In the genomic region with DNA sequence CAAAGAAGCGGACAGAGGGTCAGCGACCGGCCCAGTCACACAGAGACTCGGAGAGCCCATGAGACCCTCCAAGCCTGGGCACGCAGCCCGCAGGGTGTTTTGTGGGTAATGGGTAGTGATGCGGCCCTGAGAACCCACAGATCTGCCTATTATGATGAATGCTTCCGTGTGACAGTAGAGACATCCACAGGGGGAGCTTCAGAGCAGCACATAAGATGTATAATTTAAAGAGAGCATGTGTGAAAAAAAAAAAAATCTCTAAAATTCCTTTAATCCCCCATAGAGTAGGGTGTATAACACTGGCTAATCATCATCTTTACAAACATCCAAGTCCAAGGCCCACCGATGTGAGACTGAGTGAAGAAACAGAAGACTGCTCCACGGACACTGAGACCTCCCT, we compare ENCODE assay signal across 19 cellular contexts.
DNase-seq lines count a peak whose midpoint lies in the region; ATAC-seq and TF ChIP-seq lines count a peak whose summit lies in the region.
"Had no signal": no experiment of that assay in that cellular context is flagged by ENCODE, and none has a peak within 500 bp of the region (broad histone marks: within the 10 kb centered on the region; RNA-seq: fewer than 3 reads in every experiment).

No MANE protein-coding gene starts in this region.

- H3K36me3 Mint-ChIP-seq in activated naive CD8-positive, alpha-beta T cell: peaks cover 2% of the 10 kb centered on the region
- H3K36me3 Mint-ChIP-seq in activated naive CD8-positive, alpha-beta T cell treated with anti-CD3 and anti-CD28 coated beads, Interleukin-2, amount 50 U/mL, for 24 hours (ENCODE audit: low read depth): peaks cover 3% of the 10 kb centered on the region
- H3K36me3 Mint-ChIP-seq in central memory CD8-positive, alpha-beta T cell (ENCODE audit: insufficient read depth): peaks cover 33% of the 10 kb centered on the region
- peaks cover 14% of the 10 kb centered on the region for H3K36me3 Mint-ChIP-seq in nephron (ENCODE audit: low read depth)

- ATAC-seq in activated naive CD8-positive, alpha-beta T cell treated with anti-CD3 and anti-CD28 coated beads, Interleukin-2, amount 50 U/mL, for 24 hours: no peak
- no peak for ATAC-seq in central memory CD8-positive, alpha-beta T cell (replicated peaks; ENCODE audit: extremely low read depth, poor library complexity, severe bottlenecking)
- ATAC-seq in HG03097 (IDR thresholded peaks at IDR 0.05; ENCODE audit: low FRiP score, unreplicated experiment) (no peak), GM19328 (IDR thresholded peaks at IDR 0.05; ENCODE audit: unreplicated experiment) (no peak)
- ATAC-seq: right lobe of liver had no signal

- H3K27me3 Mint-ChIP-seq in activated naive CD8-positive, alpha-beta T cell: no peaks in the 10 kb centered on the region
- no peaks in the 10 kb centered on the region for H3K27me3 Mint-ChIP-seq in activated naive CD8-positive, alpha-beta T cell treated with anti-CD3 and anti-CD28 coated beads, Interleukin-2, amount 50 U/mL, for 24 hours
- no peaks in the 10 kb centered on the region for H3K27me3 Mint-ChIP-seq in central memory CD8-positive, alpha-beta T cell
- H3K27me3 Mint-ChIP-seq in nephron (ENCODE audit: low read depth): peaks cover 3% of the 10 kb centered on the region
- H3K27me3 Mint-ChIP-seq: activated CD4-positive, alpha-beta T cell treated with anti-CD3 and anti-CD28 coated beads, Interleukin-2, amount 10 ng/mL, durations not matched to agents 7 days and 5 days had no signal

- peak overlapping the region; percentile 42 for H3K27ac Mint-ChIP-seq in activated naive CD8-positive, alpha-beta T cell
- no peak overlapping the region for H3K27ac Mint-ChIP-seq in activated naive CD8-positive, alpha-beta T cell treated with anti-CD3 and anti-CD28 coated beads, Interleukin-2, amount 50 U/mL, for 24 hours
- H3K27ac Mint-ChIP-seq in central memory CD8-positive, alpha-beta T cell (ENCODE audit: low read depth): peak overlapping the region; percentile 19
- peak overlapping the region; percentile 10 to 90 (median 79) for H3K27ac Mint-ChIP-seq in nephron
- H3K27ac Mint-ChIP-seq: activated CD4-positive, alpha-beta T cell treated with anti-CD3 and anti-CD28 coated beads, Interleukin-2, amount 10 ng/mL, durations not matched to agents 7 days and 5 days; T-helper 2 cell treated with Interferon-gamma antibody and Interleukin-4, amounts not matched to agents 5 μg/mL and 100 μg/mL, for 36 hours had no signal

- peaks cover 38% of the 10 kb centered on the region for H3K4me1 Mint-ChIP-seq in activated naive CD8-positive, alpha-beta T cell (ENCODE audit: low read depth)
- H3K4me1 Mint-ChIP-seq in activated naive CD8-positive, alpha-beta T cell treated with anti-CD3 and anti-CD28 coated beads, Interleukin-2, amount 50 U/mL, for 24 hours: peaks cover 28% of the 10 kb centered on the region
- peaks cover 65% of the 10 kb centered on the region for H3K4me1 Mint-ChIP-seq in central memory CD8-positive, alpha-beta T cell
- peaks cover 47% of the 10 kb centered on the region for H3K4me1 Mint-ChIP-seq in nephron

- H3K4me3 Mint-ChIP-seq in activated naive CD8-positive, alpha-beta T cell: no peak overlapping the region
- no peak overlapping the region for H3K4me3 Mint-ChIP-seq in activated naive CD8-positive, alpha-beta T cell treated with anti-CD3 and anti-CD28 coated beads, Interleukin-2, amount 50 U/mL, for 24 hours
- no peak overlapping the region for H3K4me3 Mint-ChIP-seq in central memory CD8-positive, alpha-beta T cell
- H3K4me3 Mint-ChIP-seq in nephron: no peak overlapping the region
- H3K4me3 Mint-ChIP-seq: activated CD4-positive, alpha-beta T cell treated with anti-CD3 and anti-CD28 coated beads, Interleukin-2, amount 10 ng/mL, durations not matched to agents 7 days and 5 days; GM23338; T-helper 2 cell treated with Interferon-gamma antibody and Interleukin-4, amounts not matched to agents 5 μg/mL and 100 μg/mL, for 36 hours had no signal

- no peak for DNase-seq in activated naive CD8-positive, alpha-beta T cell treated with anti-CD3 and anti-CD28 coated beads, Interleukin-2, amount 50 U/mL, for 24 hours
- DNase-seq in central memory CD8-positive, alpha-beta T cell (ENCODE audit: low spot score in 2 of 2): no peak
- DNase-seq in RPMI8226: no peak
- no peak for DNase-seq in OCI-M2 (lab: John Stamatoyannopoulos, UW; ENCODE audit: unreplicated experiment)
- DNase-seq: ACHN; activated CD4-positive, alpha-beta T cell treated with anti-CD3 and anti-CD28 coated beads, Interleukin-2, amount 10 ng/mL, durations not matched to agents 7 days and 5 days; activated effector memory CD4-positive, alpha-beta T cell treated with Interleukin-2 at 50 U/mL for 16 hours; DMS153; kidney glomerular epithelial cell; NCI-H2081; NCI-H748 treated with DMSO at 0.1 percent for 48 hours; right lobe of liver; stimulated activated CD4-positive, alpha-beta T cell treated with anti-CD3 and anti-CD28 coated beads, Interleukin-4, amount 100 ng/mL, for 4 hours had no signal

- H3K9me3 Mint-ChIP-seq in activated naive CD8-positive, alpha-beta T cell (ENCODE audit: low read depth): no peaks in the 10 kb centered on the region
- no peaks in the 10 kb centered on the region for H3K9me3 Mint-ChIP-seq in activated naive CD8-positive, alpha-beta T cell treated with anti-CD3 and anti-CD28 coated beads, Interleukin-2, amount 50 U/mL, for 24 hours
- H3K9me3 Mint-ChIP-seq in central memory CD8-positive, alpha-beta T cell: no peaks in the 10 kb centered on the region
- no peaks in the 10 kb centered on the region for H3K9me3 Mint-ChIP-seq in nephron
- H3K9me3 Mint-ChIP-seq: activated CD4-positive, alpha-beta T cell treated with anti-CD3 and anti-CD28 coated beads, Interleukin-2, amount 10 ng/mL, durations not matched to agents 7 days and 5 days; GM23338; T-helper 2 cell treated with Interferon-gamma antibody and Interleukin-4, amounts not matched to agents 5 μg/mL and 100 μg/mL, for 36 hours had no signal

- no peak for TF ChIP-seq CTCF in nephron (IDR thresholded peaks at IDR 0.05; ENCODE audit: unreplicated experiment in 3 of 3)
